ENCODE assay signal across 8 cellular contexts in genomic region chr16:27245276-27246231, GRCh38. TPM values are rescaled to one million over a fixed set of nuclear protein-coding genes. Genes with fewer than 3 reads are reported as not detected.
DNase-seq lines count a peak whose midpoint lies in the region; ATAC-seq, FAIRE-seq and TF ChIP-seq lines count a peak whose summit lies in the region.

No MANE protein-coding gene starts in this region.

- ATAC-seq in GM18861 (IDR thresholded peaks at IDR 0.05; ENCODE audit: unreplicated experiment) = no peak

- DNase-seq in CD8-positive, alpha-beta memory T cell = no peak
- DNase-seq in activated CD4-positive, alpha-beta memory T cell treated with anti-CD3 and anti-CD28 coated beads for 36 hours = peak; percentile 78
- DNase-seq in fibroblast of peridontal ligament (ENCODE audit: extremely low read depth) = peak; percentile 99
- no peak for DNase-seq in DMS114 treated with DMSO at 0.1 percent for 48 hours (lab: John Stamatoyannopoulos, UW; ENCODE audit: unreplicated experiment)
- no peak for DNase-seq in GM12891 (ENCODE audit: insufficient read length, low spot score)
- no peak for DNase-seq in OCI-M1 (lab: John Stamatoyannopoulos, UW)

- H3K9me3 Mint-ChIP-seq in CD8-positive, alpha-beta memory T cell = no peaks in the 10 kb centered on the region
- no peaks in the 10 kb centered on the region for H3K9me3 Mint-ChIP-seq in activated CD4-positive, alpha-beta memory T cell treated with anti-CD3 and anti-CD28 coated beads for 36 hours

- no peaks in the 10 kb centered on the region for H3K36me3 ChIP-seq in CD8-positive, alpha-beta memory T cell (ENCODE audit: insufficient read depth, low read length)
- no peaks in the 10 kb centered on the region for H3K36me3 ChIP-seq in rectal smooth muscle tissue (ENCODE audit: control insufficient read depth, insufficient read depth, low read length)

- H3K4me1 Mint-ChIP-seq in CD8-positive, alpha-beta memory T cell = peaks cover 40 to 74% (median 70%) of the 10 kb centered on the region in 3 donors
- peaks cover 75% of the 10 kb centered on the region for H3K4me1 Mint-ChIP-seq in activated CD4-positive, alpha-beta memory T cell treated with anti-CD3 and anti-CD28 coated beads for 36 hours (ENCODE audit: low read depth)

- H3K4me3 ChIP-seq in CD8-positive, alpha-beta memory T cell (ENCODE audit: low read length) = no peak overlapping the region
- H3K4me3 ChIP-seq in rectal smooth muscle tissue (ENCODE audit: low read length) = no peak overlapping the region

- no peaks in the 10 kb centered on the region for H3K27me3 ChIP-seq in CD8-positive, alpha-beta memory T cell (ENCODE audit: insufficient read depth, low read length, poor library complexity, severe bottlenecking)
- H3K27me3 ChIP-seq in rectal smooth muscle tissue (ENCODE audit: control insufficient read depth, insufficient read depth, low read length) = no peaks in the 10 kb centered on the region

- peak overlapping the region in 3 of 7 donors; percentile 27 to 65 (median 35) for H3K4me3 Mint-ChIP-seq in CD8-positive, alpha-beta memory T cell
- H3K4me3 Mint-ChIP-seq in activated CD4-positive, alpha-beta memory T cell treated with anti-CD3 and anti-CD28 coated beads for 36 hours = peak overlapping the region; percentile 20

- H3K27me3 Mint-ChIP-seq in CD8-positive, alpha-beta memory T cell = no peaks in the 10 kb centered on the region
- no peaks in the 10 kb centered on the region for H3K27me3 Mint-ChIP-seq in activated CD4-positive, alpha-beta memory T cell treated with anti-CD3 and anti-CD28 coated beads for 36 hours

- TF ChIP-seq POLR2A in GM12891 (IDR thresholded peaks at IDR 0.05; ENCODE audit: low read depth, low read length) = no peak

- POLR2A ChIA-PET in CD8-positive, alpha-beta memory T cell (lab: Charles Lee) = interaction anchor here (0.6 kb wide), 1 partner anchor 121 kb away, joined by 3 read pairs; no protein-coding TSS in a partner anchor
- POLR2A ChIA-PET in activated CD4-positive, alpha-beta memory T cell treated with anti-CD3 and anti-CD28 coated beads for 36 hours (lab: Charles Lee) = interaction anchor here (1.0 to 1.3 kb wide), 5 partner anchors 9 to 72 kb away, joined by 3 to 9 read pairs (median 4); no protein-coding TSS in a partner anchor

- no peaks in the 10 kb centered on the region for H3K9me3 ChIP-seq in CD8-positive, alpha-beta memory T cell (ENCODE audit: low read length)

- no peak overlapping the region for H3K9ac ChIP-seq in rectal smooth muscle tissue (ENCODE audit: low read length)

- FAIRE-seq in GM12891 (lab: Jason Lieb, UNC) = no peak

- H3K4me1 ChIP-seq in CD8-positive, alpha-beta memory T cell (ENCODE audit: insufficient read depth, low read length) = peaks cover 21% of the 10 kb centered on the region
- H3K4me1 ChIP-seq in rectal smooth muscle tissue (ENCODE audit: control insufficient read depth, insufficient read depth, low read length) = peaks cover 28% of the 10 kb centered on the region

- H3K27ac ChIP-seq in CD8-positive, alpha-beta memory T cell (ENCODE audit: low read depth, low read length) = no peak overlapping the region
- H3K27ac ChIP-seq in rectal smooth muscle tissue (ENCODE audit: low read depth, low read length) = peak overlapping the region; percentile 79

- H3K36me3 Mint-ChIP-seq in CD8-positive, alpha-beta memory T cell = peaks cover 7 to 29% (median 15%) of the 10 kb centered on the region in 3 donors
- peaks cover 30% of the 10 kb centered on the region for H3K36me3 Mint-ChIP-seq in activated CD4-positive, alpha-beta memory T cell treated with anti-CD3 and anti-CD28 coated beads for 36 hours

- CTCF ChIA-PET in CD8-positive, alpha-beta memory T cell (lab: Charles Lee) = interaction anchor here (3.4 kb wide), 1 partner anchor 11 kb away, joined by 28 read pairs; no protein-coding TSS in a partner anchor
- CTCF ChIA-PET in activated CD4-positive, alpha-beta memory T cell treated with anti-CD3 and anti-CD28 coated beads for 36 hours (lab: Charles Lee) = interaction anchor here (0.8 to 3.7 kb wide), 4 partner anchors 8 to 76 kb away, joined by 3 to 26 read pairs (median 4); no protein-coding TSS in a partner anchor

- H3K27ac Mint-ChIP-seq in CD8-positive, alpha-beta memory T cell = peak overlapping the region in 6 of 8 donors; percentile 18 to 87 (median 62)
- H3K27ac Mint-ChIP-seq in activated CD4-positive, alpha-beta memory T cell treated with anti-CD3 and anti-CD28 coated beads for 36 hours = peak overlapping the region; percentile 83

- intact Hi-C loops in activated CD4-positive, alpha-beta memory T cell treated with anti-CD3 and anti-CD28 coated beads for 36 hours (cut with micrococcal nuclease) = loop anchor here (1.0 kb wide), 3 partner anchors 8 to 73 kb away; no protein-coding TSS in a partner anchor

TF ChIP-seq in GM12891, 5 proteins besides CTCF, POLR2A, EP300 and RAD21:
- TF ChIP-seq PAX5 (IDR thresholded peaks at IDR 0.05; ENCODE audit: insufficient read depth, low read length, severe bottlenecking) = no peak
- TF ChIP-seq TAF1 (IDR thresholded peaks at IDR 0.05; ENCODE audit: low read depth, low read length) = no peak
TF ChIP-seq in GM12891: peak in this region for 0.

RNA-seq across cellular contexts. Expression of gene NSMCE1, which starts 23.0 kb away (rescaled TPM):
- 100 to 1,000 TPM; 103 to 114 TPM for total RNA-seq in CD8-positive, alpha-beta memory T cell
- polyA plus RNA-seq in CD8-positive, alpha-beta memory T cell = 132 TPM
- total RNA-seq in activated CD4-positive, alpha-beta memory T cell treated with anti-CD3 and anti-CD28 coated beads for 36 hours = 100 to 1,000 TPM; 120 to 121 TPM
- 81.9 TPM for polyA plus RNA-seq in GM12891 (2012; ENCODE audit: low read depth, missing spikeins)

RNA-seq across cellular contexts. Expression of gene KDM8, which starts 42.2 kb away (rescaled TPM):
- total RNA-seq in CD8-positive, alpha-beta memory T cell = 10 to 100 TPM in 1 of 2 experiments, 1 to 10 TPM in 1; 9.1 to 10.8 TPM
- polyA plus RNA-seq in CD8-positive, alpha-beta memory T cell = 5.6 TPM
- 1 to 10 TPM; 8.7 to 9.7 TPM for total RNA-seq in activated CD4-positive, alpha-beta memory T cell treated with anti-CD3 and anti-CD28 coated beads for 36 hours
- 1.9 TPM for polyA plus RNA-seq in GM12891 (2012; ENCODE audit: low read depth, missing spikeins)

Comparison
In these comparisons a context has a peak if more than half of its experiments do, and no peak if none do; other contexts are left out.
1. DNase-seq: peak in activated CD4-positive, alpha-beta memory T cell treated with anti-CD3 and anti-CD28 coated beads for 36 hours (single experiment) and fibroblast of peridontal ligament (single experiment); none in CD8-positive, alpha-beta memory T cell (0 of 5), DMS114 treated with DMSO at 0.1 percent for 48 hours (single experiment), GM12891 (single experiment) and OCI-M1 (single experiment).